In genomic region chr7:75880242-75880641, GRCh38 we compare ENCODE assay signal across 8 cellular contexts. TPM values are rescaled to one million over a fixed set of nuclear protein-coding genes. Genes with fewer than 3 reads are reported as not detected.
DNase-seq lines count a peak whose midpoint lies in the region; ATAC-seq and TF ChIP-seq lines count a peak whose summit lies in the region.

No MANE protein-coding gene starts in this region.

- no peaks in the 10 kb centered on the region for H3K27me3 Mint-ChIP-seq in activated naive CD8-positive, alpha-beta T cell

- H3K9me3 ChIP-seq in cardiac muscle cell (ENCODE audit: low read depth) (no peaks in the 10 kb centered on the region), thoracic aorta (no peaks in the 10 kb centered on the region)

- H3K4me1 ChIP-seq in cardiac muscle cell (ENCODE audit: low read depth) (peaks cover 5% of the 10 kb centered on the region), thoracic aorta (ENCODE audit: control insufficient read depth in 1 of 2, low read depth in 2 of 2) (peaks cover 10 to 24% of the 10 kb centered on the region in 2 donors)

- no peak for TF ChIP-seq CTCF in cardiac muscle cell (IDR thresholded peaks at IDR 0.05; ENCODE audit: low read depth, low read length)
- TF ChIP-seq CTCF in kidney epithelial cell (IDR thresholded peaks at IDR 0.05; ENCODE audit: insufficient read depth, low read length, poor library complexity, severe bottlenecking) = no peak
- no peak for TF ChIP-seq CTCF in thoracic aorta (IDR thresholded peaks at IDR 0.05)

- peak overlapping the region; percentile 99 for H3K4me3 Mint-ChIP-seq in activated naive CD8-positive, alpha-beta T cell

- peak overlapping the region; percentile 91 for H3K27ac Mint-ChIP-seq in activated naive CD8-positive, alpha-beta T cell

- intact Hi-C loops in left cardiac atrium (cut with DNase I) = no loop called here

- no peaks in the 10 kb centered on the region for H3K9me3 Mint-ChIP-seq in activated naive CD8-positive, alpha-beta T cell (ENCODE audit: low read depth)

- ATAC-seq in left cardiac atrium (no peak), thoracic aorta (ENCODE audit: insufficient number of reproducible peaks, low FRiP score, low read depth) (no peak), HG02642 (IDR thresholded peaks at IDR 0.05; ENCODE audit: poor library complexity, unreplicated experiment) (no peak)

- DNase-seq in cardiac muscle cell (ENCODE audit: low read depth in 1 of 2, low spot score in 1 of 2) (no peak), left cardiac atrium (no peak), kidney epithelial cell (ENCODE audit: low read depth) (no peak), thoracic aorta (ENCODE audit: low spot score) (no peak), GDM1 (lab: John Stamatoyannopoulos, UW) (no peak), NCI-H2107 (lab: John Stamatoyannopoulos, UW) (no peak)

- H3K36me3 Mint-ChIP-seq in activated naive CD8-positive, alpha-beta T cell = peaks cover 6% of the 10 kb centered on the region

- H3K27ac ChIP-seq in cardiac muscle cell = no peak overlapping the region
- no peak overlapping the region for H3K27ac ChIP-seq in thoracic aorta

- peaks cover 26% of the 10 kb centered on the region for H3K36me3 ChIP-seq in cardiac muscle cell
- no peaks in the 10 kb centered on the region for H3K36me3 ChIP-seq in kidney epithelial cell (ENCODE audit: control insufficient read depth, insufficient read depth, low read length)
- H3K36me3 ChIP-seq in thoracic aorta = peaks cover 37% of the 10 kb centered on the region

- H3K4me3 ChIP-seq in cardiac muscle cell (peak overlapping the region; percentile 55), kidney epithelial cell (ENCODE audit: low read depth, low read length) (peak overlapping the region; percentile 94), thoracic aorta (peak overlapping the region; percentile 91)

- peaks cover 36% of the 10 kb centered on the region for H3K4me1 Mint-ChIP-seq in activated naive CD8-positive, alpha-beta T cell (ENCODE audit: low read depth)

- H3K27me3 ChIP-seq in cardiac muscle cell = no peaks in the 10 kb centered on the region
- no peaks in the 10 kb centered on the region for H3K27me3 ChIP-seq in kidney epithelial cell (ENCODE audit: control insufficient read depth, insufficient read depth, low read length)
- H3K27me3 ChIP-seq in thoracic aorta (replicated peaks; ENCODE audit: insufficient read depth) = no peaks in the 10 kb centered on the region

RNA-seq across cellular contexts. Expression of gene RHBDD2, which starts 1.4 kb away (rescaled TPM):
- 83.6 and 115 TPM in 2 replicates for total RNA-seq in cardiac muscle cell
- 190 and 223 TPM in 2 replicates for polyA plus RNA-seq in cardiac muscle cell
- total RNA-seq in left cardiac atrium = 10 to 100 TPM; 26.5 to 41.8 TPM
- total RNA-seq in kidney epithelial cell = 60.0 and 71.7 TPM in 2 replicates
- total RNA-seq in thoracic aorta = 10 to 100 TPM; 36.5 to 52.4 TPM

RNA-seq across cellular contexts. Expression of gene POR, which starts 34.7 kb away (rescaled TPM):
- total RNA-seq in cardiac muscle cell = 95.6 and 97.9 TPM in 2 replicates
- 87.9 and 101 TPM in 2 replicates for polyA plus RNA-seq in cardiac muscle cell
- total RNA-seq in left cardiac atrium = 100 to 1,000 TPM in 1 of 2 donors, 10 to 100 TPM in 1; 60.6 to 128 TPM
- total RNA-seq in kidney epithelial cell = 74.0 and 88.0 TPM in 2 replicates
- 10 to 100 TPM; 70.1 to 77.4 TPM for total RNA-seq in thoracic aorta
